ENCODE assay signal across 8 cellular contexts in the genomic region with DNA sequence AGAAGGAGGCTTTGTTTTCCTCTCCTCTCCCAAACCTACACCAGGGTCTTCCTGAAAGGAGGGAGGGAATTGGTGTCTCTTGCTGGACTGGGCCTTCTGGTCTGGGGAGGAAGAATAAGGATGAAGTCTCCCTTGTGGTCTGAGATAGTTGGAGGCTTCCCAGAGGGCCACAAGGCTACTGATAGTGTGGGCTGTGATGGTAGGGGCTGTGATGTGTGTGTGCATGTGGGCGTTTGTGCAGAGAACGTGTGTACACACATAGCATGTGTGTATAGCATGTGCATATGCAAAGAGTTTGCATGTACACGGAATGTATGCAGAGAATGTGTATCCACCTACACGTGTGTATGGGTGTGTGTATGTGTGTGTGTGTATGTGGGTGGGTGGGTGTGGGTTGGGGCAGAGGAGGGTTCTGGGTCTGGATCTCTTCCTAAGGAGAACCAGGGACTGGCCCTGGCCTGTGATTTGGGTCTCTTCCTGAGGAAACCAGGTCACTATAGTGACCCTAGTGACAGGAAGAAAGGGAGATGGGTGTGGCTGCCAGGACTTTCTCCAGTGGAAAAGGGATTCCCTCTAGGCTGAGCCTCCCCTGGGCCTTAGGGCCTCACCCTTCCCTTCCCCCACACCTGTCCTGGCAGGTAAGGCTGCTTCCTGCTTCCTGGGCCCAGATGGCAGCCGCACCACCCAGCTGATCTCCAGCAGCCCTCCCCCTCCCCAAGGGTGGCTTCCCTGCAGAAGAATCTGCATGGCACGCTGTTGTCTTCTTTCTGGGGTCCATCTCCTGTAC. TPM values are rescaled to one million over a fixed set of nuclear protein-coding genes. Genes with fewer than 3 reads are reported as not detected.
A peak's percentile ranks its signal among the peaks of the same experiment; 100 is the strongest.
DNase-seq lines count a peak whose midpoint lies in the region; ATAC-seq and TF ChIP-seq lines count a peak whose summit lies in the region.

No MANE protein-coding gene starts in this region.

- no peaks in the 10 kb centered on the region for H4K20me1 ChIP-seq in MM.1S (ENCODE audit: insufficient read depth, low read length)

- H3K9ac ChIP-seq in MM.1S (ENCODE audit: low read length) = no peak overlapping the region

- no peaks in the 10 kb centered on the region for H3K79me2 ChIP-seq in MM.1S (ENCODE audit: low read length)

- peaks cover 33% of the 10 kb centered on the region for H3K4me1 Mint-ChIP-seq in activated T-cell treated with anti-CD3 and anti-CD28 coated beads, Interleukin-2, amount 50 U/mL, for 4 hours (ENCODE audit: low read depth)
- peaks cover 45% of the 10 kb centered on the region for H3K4me1 Mint-ChIP-seq in activated naive CD8-positive, alpha-beta T cell treated with anti-CD3 and anti-CD28 coated beads for 36 hours

- peak overlapping the region; percentile 74 to 78 for H3K27ac ChIP-seq in tibial artery
- no peak overlapping the region for H3K27ac ChIP-seq in MM.1S (ENCODE audit: low read length)

- DNase-seq in activated T-cell treated with anti-CD3 and anti-CD28 coated beads, Interleukin-2, amount 50 U/mL, for 4 hours = no peak
- no peak for DNase-seq in activated T-cell treated with anti-CD3 and anti-CD28 coated beads, Interleukin-2, amount 50 U/mL, for 48 hours
- no peak for DNase-seq in activated naive CD8-positive, alpha-beta T cell treated with anti-CD3 and anti-CD28 coated beads for 36 hours
- DNase-seq in kidney tubule cell (ENCODE audit: low spot score) (peak; percentile 82), tibial artery (no peak), MM.1S (no peak), cerebellar cortex (ENCODE audit: low spot score) (no peak)
- DNase-seq in central memory CD4-positive, alpha-beta T cell = no peak

- peak overlapping the region; percentile 87 for H3K4me3 ChIP-seq in tibial artery
- no peak overlapping the region for H3K4me3 ChIP-seq in MM.1S (ENCODE audit: low read length)

- H3K4me3 Mint-ChIP-seq in activated T-cell treated with anti-CD3 and anti-CD28 coated beads, Interleukin-2, amount 50 U/mL, for 4 hours = peak overlapping the region; percentile 89
- peak overlapping the region; percentile 89 for H3K4me3 Mint-ChIP-seq in activated naive CD8-positive, alpha-beta T cell treated with anti-CD3 and anti-CD28 coated beads for 36 hours

- no peaks in the 10 kb centered on the region for H3K9me3 ChIP-seq in tibial artery
- H3K9me3 ChIP-seq in MM.1S (replicated peaks; ENCODE audit: insufficient read depth, low read length) = no peaks in the 10 kb centered on the region

- H3K4me2 ChIP-seq in MM.1S (ENCODE audit: low read depth, low read length) = no peak overlapping the region

- H2AFZ ChIP-seq in MM.1S (ENCODE audit: low read length) = no peak overlapping the region

- H3K36me3 ChIP-seq in tibial artery (no peaks in the 10 kb centered on the region), MM.1S (replicated peaks; ENCODE audit: insufficient read depth, low read length) (no peaks in the 10 kb centered on the region)

- no peak for ATAC-seq in activated T-cell treated with anti-CD3 and anti-CD28 coated beads, Interleukin-2, amount 50 U/mL, for 4 hours

- H3K9me2 ChIP-seq in MM.1S (replicated peaks; ENCODE audit: insufficient read depth, low read length) = no peaks in the 10 kb centered on the region

- TF ChIP-seq CTCF in tibial artery (IDR thresholded peaks at IDR 0.05) = no peak
- TF ChIP-seq CTCF in MM.1S (IDR thresholded peaks at IDR 0.05; ENCODE audit: low read length) = no peak

- H3K4me1 ChIP-seq in tibial artery (peaks cover 4 to 59% (median 42%) of the 10 kb centered on the region in 4 donors), MM.1S (ENCODE audit: low read length) (0 out of 2 replicates have a peak, but pooled peaks cover 4% of the 10 kb centered on the region)

- no peaks in the 10 kb centered on the region for H3K9me3 Mint-ChIP-seq in activated T-cell treated with anti-CD3 and anti-CD28 coated beads, Interleukin-2, amount 50 U/mL, for 4 hours
- no peaks in the 10 kb centered on the region for H3K9me3 Mint-ChIP-seq in activated naive CD8-positive, alpha-beta T cell treated with anti-CD3 and anti-CD28 coated beads for 36 hours

- H3F3A ChIP-seq in MM.1S (ENCODE audit: insufficient read depth, low read length) = 0 out of 2 replicates have a peak, but pooled peaks cover 3% of the 10 kb centered on the region

- no peaks in the 10 kb centered on the region for H3K27me3 ChIP-seq in tibial artery
- no peaks in the 10 kb centered on the region; the same call in 1 of the 2 replicates for H3K27me3 ChIP-seq in MM.1S (replicated peaks; ENCODE audit: insufficient read depth, low read length)

- intact Hi-C loops in tibial artery (cut with DNase I; ENCODE audit: low total_unique reads) = loop anchor here (5.0 kb wide), 1 partner anchor 143 kb away; no protein-coding TSS in a partner anchor

- H3K27me3 Mint-ChIP-seq in activated T-cell treated with anti-CD3 and anti-CD28 coated beads, Interleukin-2, amount 50 U/mL, for 4 hours (ENCODE audit: low read depth) = no peaks in the 10 kb centered on the region
- no peaks in the 10 kb centered on the region for H3K27me3 Mint-ChIP-seq in activated naive CD8-positive, alpha-beta T cell treated with anti-CD3 and anti-CD28 coated beads for 36 hours

- peaks cover 2% of the 10 kb centered on the region for H3K36me3 Mint-ChIP-seq in activated T-cell treated with anti-CD3 and anti-CD28 coated beads, Interleukin-2, amount 50 U/mL, for 4 hours (ENCODE audit: insufficient read depth)
- H3K36me3 Mint-ChIP-seq in activated naive CD8-positive, alpha-beta T cell treated with anti-CD3 and anti-CD28 coated beads for 36 hours = peaks cover 1% of the 10 kb centered on the region

- H3K27ac Mint-ChIP-seq in activated naive CD8-positive, alpha-beta T cell treated with anti-CD3 and anti-CD28 coated beads for 36 hours = no peak overlapping the region

RNA-seq across cellular contexts. Expression of gene FLNB, which starts 1.7 kb away (rescaled TPM):
- 10 to 100 TPM; 16.4 to 23.4 (median 19.4) TPM for total RNA-seq in activated T-cell treated with anti-CD3 and anti-CD28 coated beads, Interleukin-2, amount 50 U/mL, for 4 hours
- total RNA-seq in activated naive CD8-positive, alpha-beta T cell treated with anti-CD3 and anti-CD28 coated beads for 36 hours = 10 to 100 TPM; 23.2 to 27.4 TPM
